Comparison of ENCODE assay signal across 26 cellular contexts in genomic region chr3:151818361-151818760, GRCh38. TPM values are rescaled to one million over a fixed set of nuclear protein-coding genes. Genes with fewer than 3 reads are reported as not detected.
"Had no signal": no experiment of that assay in that cellular context is flagged by ENCODE, and none has a peak within 500 bp of the region (broad histone marks: within the 10 kb centered on the region; RNA-seq: fewer than 3 reads in every experiment).

No MANE protein-coding gene starts in this region.

- DNase-seq: activated B cell treated with CpG ODN at 0.5 μM for 24 hours; activated CD4-positive, alpha-beta T cell treated with anti-CD3 and anti-CD28 coated beads for 36 hours; activated CD4-positive, alpha-beta T cell treated with anti-CD3 and anti-CD28 coated beads, Interleukin-2, amount 50 U/mL, for 48 hours; activated CD8-positive, alpha-beta memory T cell treated with anti-CD3 and anti-CD28 coated beads, Interleukin-2, amount 50 U/mL, for 48 hours; activated naive CD4-positive, alpha-beta T cell treated with anti-CD3 and anti-CD28 coated beads for 36 hours; activated naive CD8-positive, alpha-beta T cell treated with anti-CD3 and anti-CD28 coated beads, Interleukin-2, amount 10 ng/mL, durations not matched to agents 7 days and 5 days; activated T-cell treated with anti-CD3 and anti-CD28 coated beads, Interleukin-2, amount 50 U/mL, for 48 hours; amniotic stem cell; cortex of kidney; erythroblast; foreskin melanocyte; left ventricle myocardium inferior; mammary epithelial cell; natural killer cell; ovary; psoas muscle; stimulated activated CD4-positive, alpha-beta T cell treated with anti-CD3 and anti-CD28 coated beads, Interleukin-12 subunit alpha, Interleukin-12 subunit beta, amount 100 ng/mL, for 4 hours; stimulated activated CD4-positive, alpha-beta T cell treated with anti-CD3 and anti-CD28 coated beads, Interleukin-4, amount 100 ng/mL, for 4 hours; stimulated activated naive CD8-positive, alpha-beta T cell treated with anti-CD3 and anti-CD28 coated beads, Interleukin-15, amount 100 ng/mL, for 72 hours; T-helper 17 cell; tibial artery had no signal

- H3K36me3 ChIP-seq: left ventricle myocardium inferior, ovary, tibial artery had no signal

- H3K9me3 ChIP-seq: left ventricle myocardium inferior, ovary, psoas muscle, tibial artery had no signal

- H3K36me3 Mint-ChIP-seq: activated naive CD8-positive, alpha-beta T cell treated with anti-CD3 and anti-CD28 coated beads, Interleukin-2, amount 10 ng/mL, durations not matched to agents 7 days and 5 days; mesothelial cell of epicardium; natural killer cell had no signal

- H3K9me3 Mint-ChIP-seq: activated B cell treated with CpG ODN at 0.5 μM for 24 hours; activated naive CD4-positive, alpha-beta T cell treated with anti-CD3 and anti-CD28 coated beads for 36 hours; activated naive CD8-positive, alpha-beta T cell treated with anti-CD3 and anti-CD28 coated beads, Interleukin-2, amount 10 ng/mL, durations not matched to agents 7 days and 5 days; mesothelial cell of epicardium; natural killer cell; stimulated activated naive CD8-positive, alpha-beta T cell treated with anti-CD3 and anti-CD28 coated beads, Interleukin-15, amount 100 ng/mL, for 72 hours had no signal

- H3K4me1 ChIP-seq: left ventricle myocardium inferior, psoas muscle, tibial artery had no signal

- H3K27me3 ChIP-seq: ovary, tibial artery had no signal

- H3K27ac Mint-ChIP-seq: activated B cell treated with CpG ODN at 0.5 μM for 24 hours; activated CD4-positive, alpha-beta T cell treated with anti-CD3 and anti-CD28 coated beads for 36 hours; activated naive CD4-positive, alpha-beta T cell treated with anti-CD3 and anti-CD28 coated beads for 36 hours; activated naive CD8-positive, alpha-beta T cell treated with anti-CD3 and anti-CD28 coated beads, Interleukin-2, amount 10 ng/mL, durations not matched to agents 7 days and 5 days; mesothelial cell of epicardium; natural killer cell; stimulated activated naive CD8-positive, alpha-beta T cell treated with anti-CD3 and anti-CD28 coated beads, Interleukin-15, amount 100 ng/mL, for 72 hours; T-helper 17 cell had no signal

- H3K4me1 Mint-ChIP-seq: activated B cell treated with CpG ODN at 0.5 μM for 24 hours; activated CD4-positive, alpha-beta T cell treated with anti-CD3 and anti-CD28 coated beads for 36 hours; activated naive CD8-positive, alpha-beta T cell treated with anti-CD3 and anti-CD28 coated beads, Interleukin-2, amount 10 ng/mL, durations not matched to agents 7 days and 5 days; natural killer cell; stimulated activated naive CD8-positive, alpha-beta T cell treated with anti-CD3 and anti-CD28 coated beads, Interleukin-15, amount 100 ng/mL, for 72 hours; T-helper 17 cell had no signal

- H3K27ac ChIP-seq: left ventricle myocardium inferior, ovary, psoas muscle, tibial artery had no signal

- ATAC-seq: activated CD4-positive, alpha-beta T cell treated with anti-CD3 and anti-CD28 coated beads for 36 hours; natural killer cell; psoas muscle; right cardiac atrium; stimulated activated naive CD8-positive, alpha-beta T cell treated with anti-CD3 and anti-CD28 coated beads, Interleukin-15, amount 100 ng/mL, for 72 hours; T-helper 17 cell had no signal

- H3K4me3 Mint-ChIP-seq: activated B cell treated with CpG ODN at 0.5 μM for 24 hours; activated CD4-positive, alpha-beta T cell treated with anti-CD3 and anti-CD28 coated beads for 36 hours; activated naive CD4-positive, alpha-beta T cell treated with anti-CD3 and anti-CD28 coated beads for 36 hours; activated naive CD8-positive, alpha-beta T cell treated with anti-CD3 and anti-CD28 coated beads, Interleukin-2, amount 10 ng/mL, durations not matched to agents 7 days and 5 days; mesothelial cell of epicardium; natural killer cell; stimulated activated naive CD8-positive, alpha-beta T cell treated with anti-CD3 and anti-CD28 coated beads, Interleukin-15, amount 100 ng/mL, for 72 hours; T-helper 17 cell had no signal

- H3K4me3 ChIP-seq: left ventricle myocardium inferior, ovary, psoas muscle, tibial artery had no signal

RNA-seq across cellular contexts. Expression of gene AADAC, which starts 4.4 kb away (rescaled TPM):
- total RNA-seq: activated B cell treated with CpG ODN at 0.5 μM for 24 hours; activated CD4-positive, alpha-beta T cell treated with anti-CD3 and anti-CD28 coated beads for 36 hours; activated CD8-positive, alpha-beta memory T cell treated with anti-CD3 and anti-CD28 coated beads for 36 hours; activated naive CD4-positive, alpha-beta T cell treated with anti-CD3 and anti-CD28 coated beads for 36 hours; activated naive CD8-positive, alpha-beta T cell treated with anti-CD3 and anti-CD28 coated beads, Interleukin-2, amount 10 ng/mL, durations not matched to agents 7 days and 5 days; cerebellum; kidney epithelial cell; left ventricle myocardium inferior; mammary epithelial cell; mesothelial cell of epicardium; natural killer cell; T-helper 17 cell had no signal

RNA-seq across cellular contexts. Expression of gene SUCNR1, which starts 55.1 kb away (rescaled TPM):
- total RNA-seq: activated B cell treated with CpG ODN at 0.5 μM for 24 hours; activated CD4-positive, alpha-beta T cell treated with anti-CD3 and anti-CD28 coated beads for 36 hours; activated naive CD4-positive, alpha-beta T cell treated with anti-CD3 and anti-CD28 coated beads for 36 hours; mammary epithelial cell had no signal
